ENCODE assay signal across 8 cellular contexts in genomic region chr19:13115936-13116281, GRCh38. TPM values are rescaled to one million over a fixed set of nuclear protein-coding genes. Genes with fewer than 3 reads are reported as not detected.
A peak's percentile ranks its signal among the peaks of the same experiment; 100 is the strongest.
DNase-seq lines count a peak whose midpoint lies in the region; ATAC-seq and TF ChIP-seq lines count a peak whose summit lies in the region.

No MANE protein-coding gene starts in this region.

- H3K36me3 ChIP-seq in left ventricle myocardium inferior, result peaks cover 25% of the 10 kb centered on the region
- H3K36me3 ChIP-seq in mammary epithelial cell (ENCODE audit: insufficient read depth, low read length), result peaks cover 7% of the 10 kb centered on the region
- H3K36me3 ChIP-seq in mucosa of rectum (ENCODE audit: control insufficient read depth in 2 of 2, insufficient read depth in 2 of 2, low read length in 2 of 2), result peaks cover 5 to 6% of the 10 kb centered on the region in 2 donors

- peaks cover 53% of the 10 kb centered on the region for H3K79me2 ChIP-seq in mammary epithelial cell (ENCODE audit: insufficient read depth, low read length)

- intact Hi-C loops in left ventricle myocardium inferior (cut with micrococcal nuclease) (no loop called here), left cardiac atrium (cut with DNase I) (no loop called here), mammary epithelial cell (cut with micrococcal nuclease) (loop anchor here (1.0 to 10.0 kb wide), 2 partner anchors 34 to 149 kb away; partner anchors contain the start of genes IER2 and STX10)

- BruUV-seq in mammary epithelial cell (replicated peaks; lab: Mats Ljungman, UMichigan), result no TSS peak

- in situ Hi-C loops in mammary epithelial cell (cut with MboI; ENCODE audit: low sequenced_read_pairs in 2 of 2), result no loop called here

- H3K27me3 ChIP-seq in left ventricle myocardium inferior (ENCODE audit: low read depth), result no peaks in the 10 kb centered on the region
- no peaks in the 10 kb centered on the region for H3K27me3 ChIP-seq in mammary epithelial cell (ENCODE audit: insufficient read depth, low read length)
- no peaks in the 10 kb centered on the region for H3K27me3 ChIP-seq in mucosa of rectum (ENCODE audit: control insufficient read depth in 2 of 2, insufficient read depth in 2 of 2, low read length in 2 of 2)

- peaks cover 2% of the 10 kb centered on the region for H4K20me1 ChIP-seq in mammary epithelial cell (ENCODE audit: insufficient read depth, low read length)

- H3K4me1 ChIP-seq in left ventricle myocardium inferior, result peaks cover 54% of the 10 kb centered on the region
- H3K4me1 ChIP-seq in mammary epithelial cell (ENCODE audit: insufficient read depth, low read length), result peaks cover 26% of the 10 kb centered on the region
- H3K4me1 ChIP-seq in mucosa of rectum (ENCODE audit: control insufficient read depth in 2 of 2, insufficient read depth in 2 of 2, low read length in 2 of 2), result peaks cover 19 to 21% of the 10 kb centered on the region in 2 donors

- CTCF ChIA-PET in mammary epithelial cell (lab: Charles Lee; ENCODE audit: low non-redundant PET), result interaction anchor here (0.6 kb wide), 1 partner anchor 161 kb away, joined by 3 read pairs; no protein-coding TSS in a partner anchor

- TF ChIP-seq CTCF in left ventricle myocardium inferior (IDR thresholded peaks at IDR 0.05; ENCODE audit: borderline replicate concordance) (no peak), mammary epithelial cell (conservative IDR thresholded peaks at IDR 0.05 in 1 of 2, IDR thresholded peaks at IDR 0.05 in 1 of 2; ENCODE audit: extremely low read depth in 1 of 2, insufficient read depth in 1 of 2, low read depth in 1 of 2, low read length in 2 of 2) (no peak)

- no peak for DNase-seq in left ventricle myocardium inferior
- no peak for DNase-seq in left cardiac atrium
- no peak for DNase-seq in mammary epithelial cell
- no peak for DNase-seq in cortex of kidney (lab: John Stamatoyannopoulos, UW)
- no peak for DNase-seq in NCI-H1694 (lab: John Stamatoyannopoulos, UW)

- H3K27ac ChIP-seq in left ventricle myocardium inferior (replicated peaks), result peak overlapping the region; percentile 81
- peak overlapping the region; percentile 80 for H3K27ac ChIP-seq in mammary epithelial cell (ENCODE audit: insufficient read depth, low read depth, low read length)
- H3K27ac ChIP-seq in mucosa of rectum (ENCODE audit: low read depth in 2 of 2, low read length in 2 of 2), result no peak overlapping the region

- no peak for ATAC-seq in left cardiac atrium
- ATAC-seq in HG02588 (IDR thresholded peaks at IDR 0.05; ENCODE audit: unreplicated experiment), result no peak
- ATAC-seq in GM18502 (IDR thresholded peaks at IDR 0.05; ENCODE audit: poor library complexity, unreplicated experiment), result no peak

- peak overlapping the region; percentile 89 for H3K9ac ChIP-seq in mammary epithelial cell (ENCODE audit: insufficient read depth, low read length)
- peak overlapping the region; percentile 68 to 76 for H3K9ac ChIP-seq in mucosa of rectum (ENCODE audit: low read depth in 1 of 2, low read length in 2 of 2)

- no peaks in the 10 kb centered on the region for H3K9me3 ChIP-seq in left ventricle myocardium inferior (replicated peaks)
- H3K9me3 ChIP-seq in mammary epithelial cell (replicated peaks; ENCODE audit: insufficient read depth, low read length), result no peaks in the 10 kb centered on the region
- H3K9me3 ChIP-seq in mucosa of rectum (ENCODE audit: control insufficient read depth in 2 of 2, low read length in 2 of 2), result no peaks in the 10 kb centered on the region

- WGBS in mammary epithelial cell (ENCODE audit: low coverage, missing lambda C conversion rate), result 6% methylated on average over 12 of the region's 18 CpGs

- dilution Hi-C loops in mammary epithelial cell (cut with HindIII; ENCODE audit: low sequenced_read_pairs), result no loop called here

- H3K4me3 ChIP-seq in left ventricle myocardium inferior, result peak overlapping the region; percentile 87
- H3K4me3 ChIP-seq in mammary epithelial cell (replicated peaks in 1 of 3; ENCODE audit: insufficient read depth in 1 of 3, low read depth in 2 of 3, low read length in 3 of 3), result peak overlapping the region; percentile 81 to 100 (median 90)
- H3K4me3 ChIP-seq in mucosa of rectum (ENCODE audit: low read length in 2 of 2), result peak overlapping the region; percentile 97 to 99

- peak overlapping the region; percentile 80 for H2AFZ ChIP-seq in mammary epithelial cell (ENCODE audit: low read depth, low read length)

- H3K4me2 ChIP-seq in mammary epithelial cell (ENCODE audit: insufficient read depth, low read depth, low read length), result peak overlapping the region; percentile 95

RNA-seq across cellular contexts. Expression of gene TRMT1, which starts 0.6 kb away (rescaled TPM):
- total RNA-seq in left ventricle myocardium inferior (19.6 TPM), left cardiac atrium (10 to 100 TPM; 18.4 to 20.9 TPM), mammary epithelial cell (10 to 100 TPM; 28.7 to 56.2 TPM)
- 39.3 TPM for polyA plus RNA-seq in mammary epithelial cell
- 66.7 TPM for polyA minus RNA-seq in mammary epithelial cell

RNA-seq across cellular contexts. Expression of gene NACC1, which starts 2.2 kb away (rescaled TPM):
- total RNA-seq in left ventricle myocardium inferior, result 35.4 TPM
- 10 to 100 TPM; 34.9 to 47.8 TPM for total RNA-seq in left cardiac atrium
- 100 to 1,000 TPM in 1 of 2 donors, 10 to 100 TPM in 1; 76.2 to 106 TPM for total RNA-seq in mammary epithelial cell
- 90.9 TPM for polyA plus RNA-seq in mammary epithelial cell
- 45.9 TPM for polyA minus RNA-seq in mammary epithelial cell

RNA-seq across cellular contexts. Expression of gene LYL1, which starts 13.3 kb away (rescaled TPM):
- total RNA-seq in left ventricle myocardium inferior, result 6.3 TPM
- total RNA-seq in left cardiac atrium, result 1 to 10 TPM; 7.5 to 9.0 TPM
- not detected for total RNA-seq in mammary epithelial cell
- polyA plus RNA-seq in mammary epithelial cell, result not detected
- not detected for polyA minus RNA-seq in mammary epithelial cell

RNA-seq across cellular contexts. Expression of gene STX10, which starts 34.3 kb away (rescaled TPM):
- 39.2 TPM for total RNA-seq in left ventricle myocardium inferior
- total RNA-seq in left cardiac atrium, result 10 to 100 TPM; 30.0 to 36.1 TPM
- total RNA-seq in mammary epithelial cell, result 10 to 100 TPM; 33.7 to 48.0 TPM
- 67.4 TPM for polyA plus RNA-seq in mammary epithelial cell
- 102 TPM for polyA minus RNA-seq in mammary epithelial cell

RNA-seq across cellular contexts. Expression of gene IER2, which starts 34.3 kb away (rescaled TPM):
- total RNA-seq in left ventricle myocardium inferior, result 17.3 TPM
- total RNA-seq in left cardiac atrium, result 10 to 100 TPM; 36.9 to 61.3 TPM
- total RNA-seq in mammary epithelial cell, result 100 to 1,000 TPM in 1 of 2 donors, 10 to 100 TPM in 1; 16.2 to 108 TPM
- polyA plus RNA-seq in mammary epithelial cell, result 42.1 TPM
- polyA minus RNA-seq in mammary epithelial cell, result 25.5 TPM

Comparison
In these comparisons a context has a peak if more than half of its experiments do, and no peak if none do; other contexts are left out.
1. H3K27ac ChIP-seq: peak in left ventricle myocardium inferior (single experiment) and mammary epithelial cell (single experiment); none in mucosa of rectum (0 of 2).
2. Peak in every context shown above with its lines, with median percentiles within 50 percentile points of each other: H3K4me3 ChIP-seq.